8 cellular contexts compared by ENCODE assay signal in genomic region chr17:48626470-48627241, GRCh38. TPM values are rescaled to one million over a fixed set of nuclear protein-coding genes. Genes with fewer than 3 reads are reported as not detected.
DNase-seq lines count a peak whose midpoint lies in the region; ATAC-seq, FAIRE-seq and TF ChIP-seq lines count a peak whose summit lies in the region.

No MANE protein-coding gene starts in this region.

- peaks cover 92% of the 10 kb centered on the region for H3K27me3 Mint-ChIP-seq in activated CD4-positive, alpha-beta memory T cell treated with anti-CD3 and anti-CD28 coated beads, Interleukin-2, amount 10 ng/mL, durations not matched to agents 7 days and 5 days
- peaks cover 85% of the 10 kb centered on the region for H3K27me3 Mint-ChIP-seq in stimulated activated naive CD8-positive, alpha-beta T cell treated with anti-CD3 and anti-CD28 coated beads, Interleukin-15, Interleukin-2, amounts not matched to agents 100 ng/mL and 50 ng/mL, for 24 hours

- peak overlapping the region; percentile 74 for H3K4me3 Mint-ChIP-seq in activated CD4-positive, alpha-beta memory T cell treated with anti-CD3 and anti-CD28 coated beads, Interleukin-2, amount 10 ng/mL, durations not matched to agents 7 days and 5 days
- H3K4me3 Mint-ChIP-seq in stimulated activated naive CD8-positive, alpha-beta T cell treated with anti-CD3 and anti-CD28 coated beads, Interleukin-15, Interleukin-2, amounts not matched to agents 100 ng/mL and 50 ng/mL, for 24 hours = peak overlapping the region; percentile 83

- DNase-seq in A549 (ENCODE audit: low read depth in 1 of 2, low spot score in 1 of 2) = peak; percentile 86
- DNase-seq in HTR-8/SVneo (ENCODE audit: insufficient read length, low spot score) = peak; percentile 97
- DNase-seq in activated CD4-positive, alpha-beta memory T cell treated with anti-CD3 and anti-CD28 coated beads, Interleukin-2, amount 10 ng/mL, durations not matched to agents 7 days and 5 days = peak; percentile 49
- DNase-seq in inferior parietal cortex (ENCODE audit: extremely low spot score) = peak; percentile 24
- no peak for DNase-seq in retina
- DNase-seq in cortex of kidney (lab: John Stamatoyannopoulos, UW) = no peak

- no peak for TF ChIP-seq EP300 in A549 (IDR thresholded peaks at IDR 0.05)

- peak overlapping the region; percentile 89 to 95 for H3K27ac ChIP-seq in A549

- no peaks in the 10 kb centered on the region for H3K9me3 ChIP-seq in A549

- POLR2A ChIA-PET in A549 (lab: Yijun Ruan, JAX) = interaction anchor here (0.6 to 2.9 kb wide), 12 partner anchors 10 to 578 kb away, joined by 3 to 45 read pairs (median 5); partner anchors contain the start of genes HOXB8 and NFE2L1
- POLR2A ChIA-PET in activated CD4-positive, alpha-beta memory T cell treated with anti-CD3 and anti-CD28 coated beads, Interleukin-2, amount 10 ng/mL, durations not matched to agents 7 days and 5 days (lab: Charles Lee) = interaction anchor here (0.7 to 2.8 kb wide), 5 partner anchors 9 to 39 kb away, joined by 3 to 10 read pairs (median 4); no protein-coding TSS in a partner anchor

- H3K36me3 Mint-ChIP-seq in activated CD4-positive, alpha-beta memory T cell treated with anti-CD3 and anti-CD28 coated beads, Interleukin-2, amount 10 ng/mL, durations not matched to agents 7 days and 5 days (ENCODE audit: low read depth) = no peaks in the 10 kb centered on the region
- H3K36me3 Mint-ChIP-seq in stimulated activated naive CD8-positive, alpha-beta T cell treated with anti-CD3 and anti-CD28 coated beads, Interleukin-15, Interleukin-2, amounts not matched to agents 100 ng/mL and 50 ng/mL, for 24 hours (ENCODE audit: low read depth) = no peaks in the 10 kb centered on the region

- H3K9me3 Mint-ChIP-seq in activated CD4-positive, alpha-beta memory T cell treated with anti-CD3 and anti-CD28 coated beads, Interleukin-2, amount 10 ng/mL, durations not matched to agents 7 days and 5 days = no peaks in the 10 kb centered on the region
- no peaks in the 10 kb centered on the region for H3K9me3 Mint-ChIP-seq in stimulated activated naive CD8-positive, alpha-beta T cell treated with anti-CD3 and anti-CD28 coated beads, Interleukin-15, Interleukin-2, amounts not matched to agents 100 ng/mL and 50 ng/mL, for 24 hours

- CTCF ChIA-PET in A549 (lab: Yijun Ruan, JAX) = interaction anchor here (0.7 to 9.7 kb wide), 15 partner anchors 8 to 601 kb away, joined by 3 to 118 read pairs (median 5); partner anchors contain the start of gene HOXB8
- CTCF ChIA-PET in activated CD4-positive, alpha-beta memory T cell treated with anti-CD3 and anti-CD28 coated beads, Interleukin-2, amount 10 ng/mL, durations not matched to agents 7 days and 5 days (lab: Charles Lee) = interaction anchor here (0.6 to 1.8 kb wide), 7 partner anchors 8 to 655 kb away, joined by 3 to 20 read pairs (median 3); partner anchors contain the start of gene CDK5RAP3

- H3K27ac Mint-ChIP-seq in activated CD4-positive, alpha-beta memory T cell treated with anti-CD3 and anti-CD28 coated beads, Interleukin-2, amount 10 ng/mL, durations not matched to agents 7 days and 5 days = peak overlapping the region; percentile 42
- peak overlapping the region; percentile 89 for H3K27ac Mint-ChIP-seq in stimulated activated naive CD8-positive, alpha-beta T cell treated with anti-CD3 and anti-CD28 coated beads, Interleukin-15, Interleukin-2, amounts not matched to agents 100 ng/mL and 50 ng/mL, for 24 hours

- WGBS in A549 (ENCODE audit: missing lambda C conversion rate) = 19% methylated on average over 22 of the region's 38 CpGs

- H3K4me2 ChIP-seq in A549 = peak overlapping the region; percentile 92

- TF ChIP-seq RAD21 in A549 (conservative IDR thresholded peaks at IDR 0.05 in 1 of 2, IDR thresholded peaks at IDR 0.05 in 1 of 2) = no peak

- peaks cover 21% of the 10 kb centered on the region; the same call in 2 of the 3 replicates for H3K4me1 ChIP-seq in A549

- no peak for FAIRE-seq in A549 (lab: Jason Lieb, UNC)
- peak; percentile 100 for FAIRE-seq in HTR-8/SVneo (lab: Jason Lieb, UNC)

- TF ChIP-seq CTCF in A549 (IDR thresholded peaks at IDR 0.05) = no peak

- ATAC-seq in A549 (peak; percentile 69), GM18505 (IDR thresholded peaks at IDR 0.05; ENCODE audit: unreplicated experiment) (no peak)

- H3K4me3 ChIP-seq in A549 = peak overlapping the region; percentile 72

- TF ChIP-seq POLR2A in A549 (IDR thresholded peaks at IDR 0.05; ENCODE audit: low read length) (peak; percentile 41), GM18505 (IDR thresholded peaks at IDR 0.05; ENCODE audit: borderline replicate concordance, extremely low read depth, insufficient read depth, insufficient read length) (no peak)

- peaks cover 17% of the 10 kb centered on the region for H3K4me1 Mint-ChIP-seq in activated CD4-positive, alpha-beta memory T cell treated with anti-CD3 and anti-CD28 coated beads, Interleukin-2, amount 10 ng/mL, durations not matched to agents 7 days and 5 days
- peaks cover 14% of the 10 kb centered on the region for H3K4me1 Mint-ChIP-seq in stimulated activated naive CD8-positive, alpha-beta T cell treated with anti-CD3 and anti-CD28 coated beads, Interleukin-15, Interleukin-2, amounts not matched to agents 100 ng/mL and 50 ng/mL, for 24 hours (ENCODE audit: low read depth)

TF ChIP-seq in A549, 52 proteins besides CTCF, POLR2A, EP300 and RAD21 (continues in another document):
- no peak for TF ChIP-seq CBX2 (IDR thresholded peaks at IDR 0.05; ENCODE audit: borderline replicate concordance, low read depth)
- TF ChIP-seq TP53 (CRISPR knock-in tag; IDR thresholded peaks at IDR 0.05) = no peak
- TF ChIP-seq MYC (IDR thresholded peaks at IDR 0.05; ENCODE audit: borderline replicate concordance, low read length) = no peak
- TF ChIP-seq HMGXB4 (CRISPR knock-in tag; IDR thresholded peaks at IDR 0.05; ENCODE audit: borderline replicate concordance) = no peak
- TF ChIP-seq RFX5 (IDR thresholded peaks at IDR 0.05) = no peak
- TF ChIP-seq EHMT2 (IDR thresholded peaks at IDR 0.05; ENCODE audit: low read depth) = no peak
- no peak for TF ChIP-seq CBX8 (IDR thresholded peaks at IDR 0.05)
- no peak for TF ChIP-seq BHLHE40 (IDR thresholded peaks at IDR 0.05; ENCODE audit: low read depth, low read length)

RNA-seq across cellular contexts. Expression of gene HOXB9, which starts 0.5 kb away (rescaled TPM):
- polyA plus RNA-seq in A549 (2011; rRNA removed) (22.0 and 24.6 TPM in 2 replicates), A549 (2017; fragmentation: RNase III; extraction: RNeasy Plus Mini Kit Qiagen cat#74134 plus additional on column Dnase treatment) (5.6 to 7.3 TPM (median 6.2 TPM) in 3 replicates)
- polyA plus RNA-seq in A549 (2012; cell fraction: cytosol; rRNA removed) = 10.3 and 12.9 TPM in 2 replicates
- 11.1 and 12.9 TPM in 2 replicates for polyA plus RNA-seq in A549 (2012; cell fraction: nucleus; rRNA removed)
- 10.4 and 12.1 TPM in 2 replicates for polyA minus RNA-seq in A549 (2011; rRNA and poly(A)+ RNA removed)
- 1 to 10 TPM in 1 of 2 experiments, under 1 TPM in 1; 0.88 to 1.4 TPM for total RNA-seq in activated CD4-positive, alpha-beta memory T cell treated with anti-CD3 and anti-CD28 coated beads, Interleukin-2, amount 10 ng/mL, durations not matched to agents 7 days and 5 days

RNA-seq across cellular contexts. Expression of gene HOXB8, which starts 11.6 kb away (rescaled TPM):
- 8.9 and 11.1 TPM in 2 replicates for polyA plus RNA-seq in A549 (2011; rRNA removed)
- polyA plus RNA-seq in A549 (2012; cell fraction: cytosol; rRNA removed) = 12.3 and 15.2 TPM in 2 replicates
- 12.8 and 13.1 TPM in 2 replicates for polyA plus RNA-seq in A549 (2012; cell fraction: nucleus; rRNA removed)
- polyA plus RNA-seq in A549 (2017; fragmentation: RNase III; extraction: RNeasy Plus Mini Kit Qiagen cat#74134 plus additional on column Dnase treatment) = 4.6 to 5.8 TPM (median 4.7 TPM) in 3 replicates
- polyA minus RNA-seq in A549 (2011; rRNA and poly(A)+ RNA removed) = 4.1 and 5.1 TPM in 2 replicates
- not detected for total RNA-seq in activated CD4-positive, alpha-beta memory T cell treated with anti-CD3 and anti-CD28 coated beads, Interleukin-2, amount 10 ng/mL, durations not matched to agents 7 days and 5 days

RNA-seq across cellular contexts. Expression of gene HOXB7, which starts 15.8 kb away (rescaled TPM):
- polyA plus RNA-seq in A549 (2011; rRNA removed) (15.4 and 22.3 TPM in 2 replicates), A549 (2017; fragmentation: RNase III; extraction: RNeasy Plus Mini Kit Qiagen cat#74134 plus additional on column Dnase treatment) (27.4 to 32.3 TPM (median 27.4 TPM) in 3 replicates)
- 16.9 TPM in 2 replicates for polyA plus RNA-seq in A549 (2012; cell fraction: cytosol; rRNA removed)
- 9.0 and 12.5 TPM in 2 replicates for polyA plus RNA-seq in A549 (2012; cell fraction: nucleus; rRNA removed)
- polyA minus RNA-seq in A549 (2011; rRNA and poly(A)+ RNA removed) = 6.5 and 6.6 TPM in 2 replicates
- total RNA-seq in activated CD4-positive, alpha-beta memory T cell treated with anti-CD3 and anti-CD28 coated beads, Interleukin-2, amount 10 ng/mL, durations not matched to agents 7 days and 5 days = 1 to 10 TPM; 1.6 to 1.7 TPM

RNA-seq across cellular contexts. Expression of gene HOXB6, which starts 21.9 kb away (rescaled TPM):
- 9.4 and 10.2 TPM in 2 replicates for polyA plus RNA-seq in A549 (2011; rRNA removed)
- 8.7 and 9.0 TPM in 2 replicates for polyA plus RNA-seq in A549 (2012; cell fraction: cytosol; rRNA removed)
- 48.0 and 49.7 TPM in 2 replicates for polyA plus RNA-seq in A549 (2012; cell fraction: nucleus; rRNA removed)
- polyA plus RNA-seq in A549 (2017; fragmentation: RNase III; extraction: RNeasy Plus Mini Kit Qiagen cat#74134 plus additional on column Dnase treatment) = 12.3 to 14.9 TPM (median 14.7 TPM) in 3 replicates
- 4.4 and 4.9 TPM in 2 replicates for polyA minus RNA-seq in A549 (2011; rRNA and poly(A)+ RNA removed)
- total RNA-seq in activated CD4-positive, alpha-beta memory T cell treated with anti-CD3 and anti-CD28 coated beads, Interleukin-2, amount 10 ng/mL, durations not matched to agents 7 days and 5 days = under 1 TPM; 0.60 to 0.68 TPM

RNA-seq across cellular contexts. Expression of gene HOXB5, which starts 33.1 kb away (rescaled TPM):
- polyA plus RNA-seq in A549 (2011; rRNA removed) (2.5 and 2.7 TPM in 2 replicates), A549 (2017; fragmentation: RNase III; extraction: RNeasy Plus Mini Kit Qiagen cat#74134 plus additional on column Dnase treatment) (2.1 to 3.0 TPM (median 2.4 TPM) in 3 replicates)
- 1.9 and 2.5 TPM in 2 replicates for polyA plus RNA-seq in A549 (2012; cell fraction: cytosol; rRNA removed)
- polyA plus RNA-seq in A549 (2012; cell fraction: nucleus; rRNA removed) = 21.9 and 24.5 TPM in 2 replicates
- 0.39 and 0.74 TPM in 2 replicates for polyA minus RNA-seq in A549 (2011; rRNA and poly(A)+ RNA removed)
- total RNA-seq in activated CD4-positive, alpha-beta memory T cell treated with anti-CD3 and anti-CD28 coated beads, Interleukin-2, amount 10 ng/mL, durations not matched to agents 7 days and 5 days = under 1 TPM in 1 of 2 experiments, not detected in 1; 0.20 TPM

Comparison
In these comparisons a context has a peak if more than half of its experiments do, and no peak if none do; other contexts are left out.
1. DNase-seq: peak in A549 (2 of 2), HTR-8/SVneo (single experiment), activated CD4-positive, alpha-beta memory T cell treated with anti-CD3 and anti-CD28 coated beads, Interleukin-2, amount 10 ng/mL, durations not matched to agents 7 days and 5 days (single experiment) and inferior parietal cortex (single experiment); none in retina (single experiment) and cortex of kidney (single experiment).